Comparison of ENCODE assay signal across 20 cellular contexts in genomic region chr11:22346283-22346682, GRCh38. TPM values are rescaled to one million over a fixed set of nuclear protein-coding genes. Genes with fewer than 3 reads are reported as not detected.
DNase-seq lines count a peak whose midpoint lies in the region; TF ChIP-seq lines count a peak whose summit lies in the region.
"Had no signal": no experiment of that assay in that cellular context is flagged by ENCODE, and none has a peak within 500 bp of the region (broad histone marks: within the 10 kb centered on the region; RNA-seq: fewer than 3 reads in every experiment).

No MANE protein-coding gene starts in this region.

- no peak overlapping the region for H3K4ac ChIP-seq in H9 (ENCODE audit: low read depth, low read length)

- peak; percentile 60 for DNase-seq in DMS79 (lab: John Stamatoyannopoulos, UW)
- no peak for DNase-seq in H9
- DNase-seq in NCI-H69 (lab: John Stamatoyannopoulos, UW), result peak; percentile 69
- no peak for DNase-seq in glutamatergic neuron
- no peak for DNase-seq in posterior vena cava (ENCODE audit: low spot score)
- DNase-seq in GM19240 (ENCODE audit: insufficient read length, low spot score), result no peak
- no peak for DNase-seq in activated naive CD4-positive, alpha-beta T cell treated with Interleukin-2 at 50 U/mL for 16 hours
- no peak for DNase-seq in activated CD8-positive, alpha-beta memory T cell treated with anti-CD3 and anti-CD28 coated beads for 24 hours
- DNase-seq: AML-193; Caco-2; CD4-positive, alpha-beta T cell; DMS153; DND-41; EL; GM23248 had no signal

- no peak overlapping the region for H2BK15ac ChIP-seq in H9 (ENCODE audit: low read depth, low read length)

- H3K27me3 Mint-ChIP-seq in H9 (ENCODE audit: low read depth) (peaks cover 46% of the 10 kb centered on the region), glutamatergic neuron (ENCODE audit: unreplicated experiment) (peaks cover 29% of the 10 kb centered on the region)

- no peaks in the 10 kb centered on the region for H3K79me1 ChIP-seq in H9 (ENCODE audit: insufficient read depth, low read depth, low read length, poor library complexity, severe bottlenecking)

- no peak overlapping the region for H2BK12ac ChIP-seq in H9 (ENCODE audit: insufficient read length, low read depth, low read length)

- H3K9ac ChIP-seq in H9 (ENCODE audit: extremely low read depth, insufficient read length, low read length), result no peak overlapping the region
- H3K9ac ChIP-seq: GM23248 had no signal

- H3K36me3 Mint-ChIP-seq in H9 (ENCODE audit: insufficient read depth in 1 of 3, low read depth in 3 of 3) (no peaks in the 10 kb centered on the region; a peak in 2 of 7 replicates), glutamatergic neuron (ENCODE audit: unreplicated experiment) (peaks cover 23% of the 10 kb centered on the region)

- no peak overlapping the region for H3K18ac ChIP-seq in H9 (ENCODE audit: insufficient read length, low read depth, low read length)

- no peak overlapping the region for H2BK5ac ChIP-seq in H9 (ENCODE audit: insufficient read length, low read length)

- TF ChIP-seq CTCF in H9 (conservative IDR thresholded peaks at IDR 0.05), result no peak
- no peak for TF ChIP-seq CTCF in glutamatergic neuron (IDR thresholded peaks at IDR 0.05; ENCODE audit: partially characterized antibody, unreplicated experiment)

- H3K14ac ChIP-seq in H9 (ENCODE audit: insufficient read depth, low read length), result no peak overlapping the region

- H3K9me3 ChIP-seq in H9 (ENCODE audit: control insufficient read depth, low read depth, low read length), result no peaks in the 10 kb centered on the region
- H3K9me3 ChIP-seq: A549, Caco-2, HAP-1 had no signal

- H3K27ac Mint-ChIP-seq in H9, result peak overlapping the region in 2 of 3 experiments; percentile 5 to 94; a peak in 2 of 7 replicates
- H3K27ac Mint-ChIP-seq in glutamatergic neuron (ENCODE audit: unreplicated experiment), result peak overlapping the region; percentile 90
- H3K27ac Mint-ChIP-seq: CD4-positive, alpha-beta T cell had no signal

- H3K23me2 ChIP-seq in H9 (ENCODE audit: insufficient read length, low read depth, low read length, poor library complexity, severe bottlenecking), result peaks cover 13% of the 10 kb centered on the region

- H2BK20ac ChIP-seq in H9 (ENCODE audit: low read depth, low read length, poor library complexity, severe bottlenecking), result no peak overlapping the region

- no peak overlapping the region for H3K4me3 Mint-ChIP-seq in H9
- peak overlapping the region; percentile 79 for H3K4me3 Mint-ChIP-seq in glutamatergic neuron (ENCODE audit: unreplicated experiment)
- H3K4me3 Mint-ChIP-seq: CD4-positive, alpha-beta T cell had no signal

- intact Hi-C loops in posterior vena cava (cut with DNase I), result no loop called here

- H3K27ac ChIP-seq in H9 (ENCODE audit: insufficient read length, low read depth, low read length), result no peak overlapping the region
- H3K27ac ChIP-seq: 22Rv1, A549, C4-2B, GM23248 had no signal

- no peak overlapping the region for H2AFZ ChIP-seq in H9 (ENCODE audit: low read length)
- H2AFZ ChIP-seq: GM23248 had no signal

- H3K4me1 Mint-ChIP-seq in H9 (peaks cover 28 to 45% of the 10 kb centered on the region in 2 experiments), glutamatergic neuron (ENCODE audit: low read depth, unreplicated experiment) (peaks cover 60% of the 10 kb centered on the region)

- H3K9me3 Mint-ChIP-seq in H9 (no peaks in the 10 kb centered on the region), glutamatergic neuron (ENCODE audit: unreplicated experiment) (peaks cover 52% of the 10 kb centered on the region)
- H3K9me3 Mint-ChIP-seq: CD4-positive, alpha-beta T cell had no signal

- H3K4me1 ChIP-seq in H9 (ENCODE audit: insufficient read depth, low read length), result no peaks in the 10 kb centered on the region; the same call in 1 of the 2 replicates
- H3K4me1 ChIP-seq: A549, Caco-2, HAP-1 had no signal

- H4K5ac ChIP-seq in H9 (ENCODE audit: insufficient read length, low read depth, low read length), result no peak overlapping the region

- no peak overlapping the region for H2BK120ac ChIP-seq in H9 (ENCODE audit: low read depth, low read length, poor library complexity, severe bottlenecking)

- no peaks in the 10 kb centered on the region for H4K20me1 ChIP-seq in H9 (ENCODE audit: control insufficient read depth, insufficient read depth, insufficient read length)

- H4K91ac ChIP-seq in H9 (ENCODE audit: insufficient read length, low read depth, low read length), result no peak overlapping the region

- no peak overlapping the region for H3K4me2 ChIP-seq in H9 (ENCODE audit: insufficient read depth, insufficient read length, low read length)
- H3K4me2 ChIP-seq: A549 had no signal

- no peak overlapping the region for H2AK5ac ChIP-seq in H9 (ENCODE audit: insufficient read length, low read length)

- no peak overlapping the region for H3K23ac ChIP-seq in H9 (ENCODE audit: insufficient read length, low read depth, low read length)

- H3K27me3 ChIP-seq in H9 (ENCODE audit: insufficient read depth, low read length), result peaks cover 15% of the 10 kb centered on the region; the same call in 1 of the 2 replicates

- H4K8ac ChIP-seq in H9 (replicated peaks; ENCODE audit: insufficient read length, low read depth, low read length), result no peak overlapping the region

- no peaks in the 10 kb centered on the region for H3K79me2 ChIP-seq in H9 (ENCODE audit: insufficient read depth, low read length)

- H3K56ac ChIP-seq in H9 (ENCODE audit: insufficient read length, low read depth, low read length), result no peak overlapping the region

- H3T11ph ChIP-seq in H9 (ENCODE audit: low read length), result no peak overlapping the region

RNA-seq across cellular contexts. Expression of gene SLC17A6, which starts 8.1 kb away (rescaled TPM):
- total RNA-seq in H9 (2021) (not detected in 2 replicates), glutamatergic neuron (ENCODE audit: unreplicated experiment) (170 TPM), posterior vena cava (not detected)
- total RNA-seq: Caco-2; CD4-positive, alpha-beta T cell; GM12878; GM23248 had no signal

Comparison
In these comparisons a context has a peak if more than half of its experiments do, and no peak if none do; other contexts are left out.
1. DNase-seq: peak in DMS79 (single experiment) and NCI-H69 (single experiment); none in H9 (single experiment), glutamatergic neuron (single experiment), posterior vena cava (single experiment), GM19240 (single experiment), activated naive CD4-positive, alpha-beta T cell treated with Interleukin-2 at 50 U/mL for 16 hours (single experiment) and activated CD8-positive, alpha-beta memory T cell treated with anti-CD3 and anti-CD28 coated beads for 24 hours (single experiment).
2. RNA of gene SLC17A6, which starts 8.1 kb away (total RNA-seq): 170 TPM in glutamatergic neuron (single experiment); not detected in H9 and not detected in posterior vena cava; every median in the first group is over 100 times any median in the second.